ENCODE assay signal across 8 cellular contexts in the genomic region with DNA sequence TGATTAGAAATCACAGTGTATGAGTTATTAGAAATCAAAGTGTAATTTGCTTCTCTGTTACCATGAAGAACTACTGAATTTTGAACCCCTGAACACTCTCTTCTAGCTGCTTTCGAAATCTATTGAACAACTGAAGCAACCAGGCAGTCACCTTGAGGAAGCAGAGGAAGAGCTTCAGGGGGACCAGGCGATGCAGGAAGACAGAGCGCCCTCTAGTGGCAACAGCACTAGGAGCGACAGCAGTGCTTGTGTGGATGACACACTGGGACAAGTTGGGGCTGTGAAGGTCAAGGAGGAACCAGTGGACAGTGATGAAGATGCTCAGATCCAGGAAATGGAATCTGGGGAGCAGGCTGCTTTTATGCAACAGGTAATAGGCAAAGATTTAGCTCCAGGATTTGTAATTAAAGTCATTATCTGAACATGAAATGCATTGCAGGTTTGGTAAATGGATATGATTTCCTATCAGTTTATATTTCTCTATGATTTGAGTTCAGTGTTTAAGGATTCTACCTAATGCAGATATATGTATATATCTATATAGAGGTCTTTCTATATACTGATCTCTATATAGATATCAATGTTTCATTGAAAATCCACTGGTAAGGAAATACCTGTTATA.
A peak's percentile ranks its signal among the peaks of the same experiment; 100 is the strongest.
DNase-seq lines count a peak whose midpoint lies in the region; ATAC-seq lines count a peak whose summit lies in the region.

No MANE protein-coding gene starts in this region.

- ATAC-seq in GM21360 (IDR thresholded peaks at IDR 0.05; ENCODE audit: unreplicated experiment) (peak; percentile 100), HG03571 (IDR thresholded peaks at IDR 0.05; ENCODE audit: unreplicated experiment) (peak; percentile 98)

- DNase-seq in DMS 273 (lab: John Stamatoyannopoulos, UW; ENCODE audit: unreplicated experiment) (peak; percentile 90), NOMO-1 treated with dmso at 0.1 percent for 144 hours (lab: John Stamatoyannopoulos, UW; ENCODE audit: unreplicated experiment) (peak; percentile 74), epidermal melanocyte (ENCODE audit: insufficient read length, low spot score) (peak; percentile 20), mucosa of gallbladder (ENCODE audit: low spot score) (peak; percentile 71)
- peak; percentile 78 for DNase-seq in activated CD8-positive, alpha-beta memory T cell treated with anti-CD3 and anti-CD28 coated beads for 24 hours
- DNase-seq in stimulated activated CD8-positive, alpha-beta memory T cell treated with anti-CD3 and anti-CD28 coated beads, Interleukin-7, amount 100 ng/mL, for 24 hours (ENCODE audit: low read depth), result peak; percentile 34

Comparison
In these comparisons a context has a peak if more than half of its experiments do, and no peak if none do; other contexts are left out.
1. Peak in every context shown above with its lines: DNase-seq and ATAC-seq.
2. DNase-seq: peak in every context shown above with its lines; median percentile 90 in DMS 273; 78 in activated CD8-positive, alpha-beta memory T cell treated with anti-CD3 and anti-CD28 coated beads for 24 hours; 74 in NOMO-1 treated with dmso at 0.1 percent for 144 hours; 71 in mucosa of gallbladder; 34 in stimulated activated CD8-positive, alpha-beta memory T cell treated with anti-CD3 and anti-CD28 coated beads, Interleukin-7, amount 100 ng/mL, for 24 hours; 20 in epidermal melanocyte.